Comparison of ENCODE assay signal across 34 cellular contexts in the genomic region with DNA sequence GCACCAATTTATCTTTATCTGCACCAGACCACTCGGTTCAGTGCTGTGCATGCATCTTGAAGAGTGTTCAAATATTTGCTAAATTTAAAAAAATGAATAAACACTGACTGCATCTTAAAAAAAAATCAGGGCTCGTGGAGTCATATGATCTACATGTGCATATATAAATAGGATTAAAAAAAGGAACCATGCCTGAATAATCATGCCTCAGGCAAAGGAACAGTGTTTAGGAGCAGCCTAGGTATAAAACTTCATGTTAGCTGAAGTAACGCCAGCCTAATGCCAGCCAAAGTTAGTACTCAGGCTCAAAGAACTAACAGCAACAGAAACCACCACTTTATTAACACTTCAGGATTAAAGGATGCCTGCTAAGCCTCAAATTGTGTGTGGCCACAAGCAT. TPM values are rescaled to one million over a fixed set of nuclear protein-coding genes. Genes with fewer than 3 reads are reported as not detected.
DNase-seq lines count a peak whose midpoint lies in the region; FAIRE-seq and TF ChIP-seq lines count a peak whose summit lies in the region.
"Had no signal": no experiment of that assay in that cellular context is flagged by ENCODE, and none has a peak within 500 bp of the region (broad histone marks: within the 10 kb centered on the region; RNA-seq: fewer than 3 reads in every experiment).

No MANE protein-coding gene starts in this region.

- no peaks in the 10 kb centered on the region for H4K20me1 ChIP-seq in keratinocyte (ENCODE audit: control insufficient read depth, extremely low read depth, insufficient read depth, low read length)

- H3K4me1 ChIP-seq in keratinocyte (ENCODE audit: control insufficient read depth, extremely low read depth, insufficient read depth, low read length) = peaks cover 16% of the 10 kb centered on the region

- dilution Hi-C loops in keratinocyte (cut with MboI; ENCODE audit: extremely low pct_ligation_motif_present, low sequenced_read_pairs) = no loop called here

- no peak overlapping the region for H2AFZ ChIP-seq in keratinocyte (ENCODE audit: control insufficient read depth, low read length)

- peak; percentile 12 for DNase-seq in NCI-H2029 treated with DMSO at 0.1 percent for 48 hours (lab: John Stamatoyannopoulos, UW)
- no peak for DNase-seq in NCI-H2029 (lab: John Stamatoyannopoulos, UW)
- peak; percentile 74 for DNase-seq in SK-N-MC (ENCODE audit: low read depth, low spot score)
- no peak for DNase-seq in keratinocyte (ENCODE audit: low read depth, low spot score)
- no peak for DNase-seq in type B pancreatic cell (ENCODE audit: extremely low spot score, unreplicated experiment)
- no peak for DNase-seq in activated CD4-positive, CD25-positive, alpha-beta regulatory T cell (lab: John Stamatoyannopoulos, UW)
- no peak for DNase-seq in cerebellar nuclear complex (lab: John Stamatoyannopoulos, UW)
- DNase-seq in MV-4-11 (lab: John Stamatoyannopoulos, UW) = no peak
- DNase-seq: activated CD4-positive, alpha-beta memory T cell treated with anti-CD3 and anti-CD28 coated beads for 36 hours; activated CD4-positive, CD25-positive, alpha-beta regulatory T cell treated with anti-CD3 and anti-CD28 coated beads, Interleukin-2, amount 50 U/mL, for 72 hours; activated naive CD4-positive, alpha-beta T cell; CD4-positive, alpha-beta memory T cell; central memory CD4-positive, alpha-beta T cell; dermis blood vessel endothelial cell; EL; KBM-7; lower lobe of right lung; natural killer cell; NCI-H1436; NCI-H2107; NCI-H345; NCI-H774; occipital lobe; RPMI8226; small intestine; stimulated activated naive CD4-positive, alpha-beta T cell treated with Interleukin-2 at 50 U/mL for 16 hours had no signal

- H3K79me2 ChIP-seq in keratinocyte (ENCODE audit: control insufficient read depth, insufficient read depth, low read length) = no peaks in the 10 kb centered on the region

- H3K9me3 Mint-ChIP-seq in type B pancreatic cell = no peaks in the 10 kb centered on the region
- H3K9me3 Mint-ChIP-seq: activated CD4-positive, alpha-beta memory T cell treated with anti-CD3 and anti-CD28 coated beads for 36 hours; CD4-positive, alpha-beta memory T cell; natural killer cell had no signal

- TF ChIP-seq CTCF in keratinocyte (optimal IDR thresholded peaks at IDR 0.05 in 1 of 3, IDR thresholded peaks at IDR 0.05 in 1 of 3, conservative IDR thresholded peaks at IDR 0.05 in 1 of 3; ENCODE audit: extremely low read depth in 1 of 3, insufficient read depth in 2 of 3, low read length in 3 of 3) = no peak
- TF ChIP-seq CTCF in type B pancreatic cell (conservative IDR thresholded peaks at IDR 0.05) = no peak

- H3K27ac ChIP-seq in SK-N-MC = peak overlapping the region; percentile 44
- H3K27ac ChIP-seq in keratinocyte (ENCODE audit: control insufficient read depth, insufficient read depth, low read length) = no peak overlapping the region
- H3K27ac ChIP-seq: lower lobe of right lung, SJSA1 had no signal

- no peak overlapping the region for H3K9ac ChIP-seq in SK-N-MC (ENCODE audit: insufficient read length)
- no peak overlapping the region for H3K9ac ChIP-seq in keratinocyte (ENCODE audit: control insufficient read depth, extremely low read depth, insufficient read depth, low read length)

- H3K4me3 ChIP-seq in SK-N-MC (no peak overlapping the region; the same call in 1 of the 2 replicates), keratinocyte (ENCODE audit: control insufficient read depth in 2 of 3, extremely low read depth in 1 of 3, insufficient read depth in 2 of 3, low read depth in 1 of 3, low read length in 3 of 3) (no peak overlapping the region)
- H3K4me3 ChIP-seq: lower lobe of right lung, SJSA1 had no signal

- H3K27me3 Mint-ChIP-seq in type B pancreatic cell = no peaks in the 10 kb centered on the region
- H3K27me3 Mint-ChIP-seq: activated CD4-positive, alpha-beta memory T cell treated with anti-CD3 and anti-CD28 coated beads for 36 hours; CD4-positive, alpha-beta memory T cell had no signal

- FAIRE-seq in keratinocyte (lab: Jason Lieb, UNC) = no peak
- FAIRE-seq: frontal cortex, GM19239, small intestine had no signal

- no peaks in the 10 kb centered on the region for H3K9me1 ChIP-seq in keratinocyte (ENCODE audit: control insufficient read depth, extremely low read depth, insufficient read depth, low read length)

- H3K27ac Mint-ChIP-seq in type B pancreatic cell = peak overlapping the region; percentile 65
- H3K27ac Mint-ChIP-seq: activated CD4-positive, alpha-beta memory T cell treated with anti-CD3 and anti-CD28 coated beads for 36 hours; natural killer cell had no signal

- H3K27me3 ChIP-seq in keratinocyte (ENCODE audit: control insufficient read depth, extremely low read depth, insufficient read depth, low read length) = no peaks in the 10 kb centered on the region
- H3K27me3 ChIP-seq: SJSA1 had no signal

- peaks cover 31% of the 10 kb centered on the region for H3K36me3 Mint-ChIP-seq in type B pancreatic cell

- H3K4me2 ChIP-seq in keratinocyte (ENCODE audit: control insufficient read depth, extremely low read depth, insufficient read depth, low read depth, low read length) = peak overlapping the region; percentile 3

- peaks cover 35% of the 10 kb centered on the region for H3K36me3 ChIP-seq in SK-N-MC (ENCODE audit: insufficient read depth, low read length)
- peaks cover 0 to 7% of the 10 kb centered on the region in 2 experiments for H3K36me3 ChIP-seq in keratinocyte (ENCODE audit: control insufficient read depth in 2 of 2, extremely low read depth in 1 of 2, insufficient read depth in 2 of 2, low read length in 2 of 2)

- no peaks in the 10 kb centered on the region for H3K9me3 ChIP-seq in SK-N-MC (ENCODE audit: low read depth, low read length)
- H3K9me3 ChIP-seq in keratinocyte (ENCODE audit: control insufficient read depth, low read depth, low read length) = no peaks in the 10 kb centered on the region
- H3K9me3 ChIP-seq: lower lobe of right lung, SJSA1 had no signal

- H3K4me1 Mint-ChIP-seq in type B pancreatic cell (ENCODE audit: unreplicated experiment) = peaks cover 27% of the 10 kb centered on the region

- no peak overlapping the region for H3K4me3 Mint-ChIP-seq in type B pancreatic cell
- H3K4me3 Mint-ChIP-seq: activated CD4-positive, alpha-beta memory T cell treated with anti-CD3 and anti-CD28 coated beads for 36 hours; CD4-positive, alpha-beta memory T cell; natural killer cell had no signal

RNA-seq across cellular contexts. Expression of gene ABCC5, which starts 9.5 kb away (rescaled TPM):
- polyA plus RNA-seq in keratinocyte = 22.3 to 30.3 TPM (median 28.7 TPM) in 3 replicates
- 7.7 TPM for polyA plus RNA-seq in keratinocyte (2011; ENCODE audit: low read depth)
- polyA plus RNA-seq in keratinocyte (2011; cell fraction: cytosol; rRNA removed) = 8.6 and 11.1 TPM in 2 replicates
- 118 and 132 TPM in 2 replicates for polyA plus RNA-seq in keratinocyte (2011; cell fraction: nucleus; rRNA removed)
- polyA plus RNA-seq in keratinocyte (2012; ENCODE audit: low replicate concordance) = 7.9 and 14.9 TPM in 2 replicates
- polyA minus RNA-seq in keratinocyte = 16.0 to 32.3 TPM (median 22.5 TPM) in 3 replicates
- polyA minus RNA-seq in keratinocyte (2011; cell fraction: cytosol; rRNA and poly(A)+ RNA removed) = 10.4 TPM
- polyA minus RNA-seq in keratinocyte (2011; cell fraction: nucleus; rRNA and poly(A)+ RNA removed) = 38.1 and 63.4 TPM in 2 replicates
- 39.3 and 61.2 TPM in 2 replicates for total RNA-seq in type B pancreatic cell (ENCODE audit: low replicate concordance)

RNA-seq across cellular contexts. Expression of gene HTR3D, which starts 23.4 kb away (rescaled TPM):
- not detected in 3 replicates for polyA plus RNA-seq in keratinocyte
- polyA plus RNA-seq in keratinocyte (2011; ENCODE audit: low read depth) = not detected
- not detected in 2 replicates for polyA plus RNA-seq in keratinocyte (2011; cell fraction: cytosol; rRNA removed)
- not detected in 2 replicates for polyA plus RNA-seq in keratinocyte (2011; cell fraction: nucleus; rRNA removed)
- not detected in 2 replicates for polyA plus RNA-seq in keratinocyte (2012; ENCODE audit: low replicate concordance)
- polyA minus RNA-seq in keratinocyte = not detected in 3 replicates
- not detected for polyA minus RNA-seq in keratinocyte (2011; cell fraction: cytosol; rRNA and poly(A)+ RNA removed)
- not detected in 2 replicates for polyA minus RNA-seq in keratinocyte (2011; cell fraction: nucleus; rRNA and poly(A)+ RNA removed)
- not detected in 2 replicates for total RNA-seq in type B pancreatic cell (ENCODE audit: low replicate concordance)
- total RNA-seq: A172; activated CD4-positive, alpha-beta memory T cell treated with anti-CD3 and anti-CD28 coated beads for 36 hours; CD4-positive, alpha-beta memory T cell; dermis blood vessel endothelial cell; frontal cortex; lower lobe of right lung; mononuclear cell; natural killer cell; occipital lobe; SJSA1; T-helper 1 cell treated with Interleukin-12 subunit alpha and Interleukin-12 subunit beta and Interleukin-4 antibody, amounts not matched to agents 30 ng/mL and 1 ng/mL, for 36 hours; temporal lobe; urinary bladder had no signal
- polyA plus RNA-seq: CD4-positive, alpha-beta memory T cell; small intestine; urinary bladder had no signal

RNA-seq across cellular contexts. Expression of gene HTR3C, which starts 44.7 kb away (rescaled TPM):
- not detected in 3 replicates for polyA plus RNA-seq in keratinocyte
- not detected for polyA plus RNA-seq in keratinocyte (2011; ENCODE audit: low read depth)
- polyA plus RNA-seq in keratinocyte (2011; cell fraction: cytosol; rRNA removed) = not detected in 2 replicates
- polyA plus RNA-seq in keratinocyte (2011; cell fraction: nucleus; rRNA removed) = not detected in 2 replicates
- polyA plus RNA-seq in keratinocyte (2012; ENCODE audit: low replicate concordance) = not detected in 2 replicates
- polyA minus RNA-seq in keratinocyte = not detected in 3 replicates
- not detected for polyA minus RNA-seq in keratinocyte (2011; cell fraction: cytosol; rRNA and poly(A)+ RNA removed)
- not detected in 2 replicates for polyA minus RNA-seq in keratinocyte (2011; cell fraction: nucleus; rRNA and poly(A)+ RNA removed)
- total RNA-seq in type B pancreatic cell (ENCODE audit: low replicate concordance) = not detected in 2 replicates
- total RNA-seq: A172; activated CD4-positive, alpha-beta memory T cell treated with anti-CD3 and anti-CD28 coated beads for 36 hours; CD4-positive, alpha-beta memory T cell; dermis blood vessel endothelial cell; frontal cortex; mononuclear cell; natural killer cell; occipital lobe; SJSA1; T-helper 1 cell treated with Interleukin-12 subunit alpha and Interleukin-12 subunit beta and Interleukin-4 antibody, amounts not matched to agents 30 ng/mL and 1 ng/mL, for 36 hours; temporal lobe; urinary bladder had no signal
- polyA plus RNA-seq: CD4-positive, alpha-beta memory T cell had no signal

Comparison
In these comparisons a context has a peak if more than half of its experiments do, and no peak if none do; other contexts are left out.
1. DNase-seq: peak in NCI-H2029 treated with DMSO at 0.1 percent for 48 hours (single experiment) and SK-N-MC (single experiment); none in NCI-H2029 (single experiment), keratinocyte (single experiment), type B pancreatic cell (single experiment), activated CD4-positive, CD25-positive, alpha-beta regulatory T cell (0 of 4), cerebellar nuclear complex (0 of 2) and MV-4-11 (single experiment).